In genomic region chr16:69131749-69132423, GRCh38 we compare ENCODE assay signal across 8 cellular contexts. TPM values are rescaled to one million over a fixed set of nuclear protein-coding genes. Genes with fewer than 3 reads are reported as not detected.
A peak's percentile ranks its signal among the peaks of the same experiment; 100 is the strongest.
DNase-seq lines count a peak whose midpoint lies in the region; ATAC-seq and TF ChIP-seq lines count a peak whose summit lies in the region.

No MANE protein-coding gene starts in this region.

- DNase-seq in ACHN = peak; percentile 92
- DNase-seq in NCI-H748 treated with DMSO at 0.1 percent for 48 hours (lab: John Stamatoyannopoulos, UW) = peak; percentile 12
- DNase-seq in activated CD8-positive, alpha-beta memory T cell treated with anti-CD3 and anti-CD28 coated beads for 4 hours (ENCODE audit: low read depth in 2 of 2) = peak; percentile 60 to 71
- DNase-seq in mesothelial cell of epicardium (ENCODE audit: low spot score in 2 of 2, unreplicated experiment in 2 of 2) = peak; percentile 82 to 87
- peak; percentile 61 to 66 for DNase-seq in stimulated activated CD8-positive, alpha-beta memory T cell treated with anti-CD3 and anti-CD28 coated beads, Interleukin-15, amount 100 ng/mL, for 4 hours (ENCODE audit: low read depth in 2 of 2)

- ATAC-seq in GM18907 (IDR thresholded peaks at IDR 0.05; ENCODE audit: unreplicated experiment) = peak; percentile 39
- ATAC-seq in HG03280 (IDR thresholded peaks at IDR 0.05; ENCODE audit: unreplicated experiment) = peak; percentile 46

- H3K36me3 ChIP-seq in endocrine pancreas (ENCODE audit: control insufficient read depth, insufficient read depth, low read length) = no peaks in the 10 kb centered on the region

- H3K36me3 Mint-ChIP-seq in mesothelial cell of epicardium = peaks cover 11% of the 10 kb centered on the region

- H3K27me3 ChIP-seq in endocrine pancreas (ENCODE audit: control insufficient read depth, insufficient read depth, low read length) = no peaks in the 10 kb centered on the region

- H3K4me3 ChIP-seq in endocrine pancreas (ENCODE audit: control insufficient read depth, insufficient read depth, low read length) = peak overlapping the region; percentile 88

- peak overlapping the region; percentile 92 for H3K27ac Mint-ChIP-seq in mesothelial cell of epicardium

- no peak for TF ChIP-seq CTCF in mesothelial cell of epicardium (IDR thresholded peaks at IDR 0.05; ENCODE audit: unreplicated experiment)

- H3K9me3 Mint-ChIP-seq in mesothelial cell of epicardium = no peaks in the 10 kb centered on the region

- peak overlapping the region; percentile 88 for H3K4me3 Mint-ChIP-seq in mesothelial cell of epicardium

- no peaks in the 10 kb centered on the region for H3K27me3 Mint-ChIP-seq in mesothelial cell of epicardium (ENCODE audit: low read depth)

- H3K9me3 ChIP-seq in endocrine pancreas (ENCODE audit: control insufficient read depth, low read length) = no peaks in the 10 kb centered on the region

- in situ Hi-C loops in ACHN (cut with HindIII; ENCODE audit: low pct_ligation_motif_present, low pct_unique_long_range_greater_than_20kb, low sequenced_read_pairs) = no loop called here

- H3K4me1 Mint-ChIP-seq in mesothelial cell of epicardium = peaks cover 47% of the 10 kb centered on the region

- peak overlapping the region; percentile 97 for H3K9ac ChIP-seq in endocrine pancreas (ENCODE audit: control insufficient read depth, insufficient read depth, low read length)

- H3K4me1 ChIP-seq in endocrine pancreas (ENCODE audit: control insufficient read depth, insufficient read depth, low read length) = peaks cover 9% of the 10 kb centered on the region

RNA-seq across cellular contexts. Expression of gene CHTF8, which starts 0.5 kb away (rescaled TPM):
- 91.9 to 96.7 TPM (median 95.2 TPM) in 3 replicates for total RNA-seq in mesothelial cell of epicardium

RNA-seq across cellular contexts. Expression of gene UTP4, which starts 0.6 kb away (rescaled TPM):
- 45.0 to 49.4 TPM (median 48.0 TPM) in 3 replicates for total RNA-seq in mesothelial cell of epicardium

RNA-seq across cellular contexts. Expression of gene HAS3, which starts 26.4 kb away (rescaled TPM):
- 0.86 to 1.2 TPM (median 0.92 TPM) in 3 replicates for total RNA-seq in mesothelial cell of epicardium

RNA-seq across cellular contexts. Expression of gene SNTB2, which starts 55.1 kb away (rescaled TPM):
- total RNA-seq in mesothelial cell of epicardium = 25.7 to 29.8 TPM (median 26.7 TPM) in 3 replicates

Comparison
In these comparisons a context has a peak if more than half of its experiments do, and no peak if none do; other contexts are left out.
1. Peak in every context shown above with its lines: DNase-seq, ATAC-seq and H3K4me3 ChIP-seq.
2. DNase-seq: peak in every context shown above with its lines; median percentile 92 in ACHN; 84 in mesothelial cell of epicardium; 66 in activated CD8-positive, alpha-beta memory T cell treated with anti-CD3 and anti-CD28 coated beads for 4 hours; 64 in stimulated activated CD8-positive, alpha-beta memory T cell treated with anti-CD3 and anti-CD28 coated beads, Interleukin-15, amount 100 ng/mL, for 4 hours; 12 in NCI-H748 treated with DMSO at 0.1 percent for 48 hours.